Comparison of ENCODE assay signal across 19 cellular contexts in the genomic region with DNA sequence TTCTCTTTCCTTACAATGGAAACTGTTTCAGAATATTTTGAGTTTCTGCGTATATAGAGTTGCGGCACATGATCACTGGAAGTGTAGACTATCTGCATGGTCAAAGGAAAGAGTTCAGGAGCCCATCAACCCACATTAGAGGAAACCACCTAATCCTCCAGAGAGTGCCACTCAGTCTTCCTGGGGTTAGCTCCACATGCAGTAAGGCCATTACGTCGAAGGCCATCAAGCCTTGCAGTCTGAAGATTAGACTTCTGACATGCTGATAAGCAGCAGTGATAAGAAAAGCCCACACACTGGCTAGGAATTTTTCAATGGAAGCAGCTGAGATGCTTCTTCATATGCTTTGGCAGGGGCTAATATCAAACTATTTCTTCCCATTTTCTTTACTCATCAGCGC. TPM values are rescaled to one million over a fixed set of nuclear protein-coding genes. Genes with fewer than 3 reads are reported as not detected.
A peak's percentile ranks its signal among the peaks of the same experiment; 100 is the strongest.
DNase-seq lines count a peak whose midpoint lies in the region; ATAC-seq and TF ChIP-seq lines count a peak whose summit lies in the region.
"Had no signal": no experiment of that assay in that cellular context is flagged by ENCODE, and none has a peak within 500 bp of the region (broad histone marks: within the 10 kb centered on the region; RNA-seq: fewer than 3 reads in every experiment).

No MANE protein-coding gene starts in this region.

- H3K9me3 Mint-ChIP-seq in T-helper 1 cell treated with Interleukin-12 subunit alpha and Interleukin-12 subunit beta and Interleukin-4 antibody, amounts not matched to agents 30 μg/mL and 1 μg/mL, for 36 hours = peaks cover 55% of the 10 kb centered on the region
- H3K9me3 Mint-ChIP-seq in WTC11 (peaks cover 9% of the 10 kb centered on the region; the same call in 1 of the 2 replicates), endothelial cell (ENCODE audit: unreplicated experiment) (peaks cover 10% of the 10 kb centered on the region)

- H3K36me3 Mint-ChIP-seq in T-helper 1 cell treated with Interleukin-12 subunit alpha and Interleukin-12 subunit beta and Interleukin-4 antibody, amounts not matched to agents 30 μg/mL and 1 μg/mL, for 36 hours (ENCODE audit: low read depth) = peaks cover 54% of the 10 kb centered on the region
- H3K36me3 Mint-ChIP-seq in WTC11 (peaks cover 24% of the 10 kb centered on the region), endothelial cell (ENCODE audit: low read depth, unreplicated experiment) (peaks cover 39% of the 10 kb centered on the region)

- H3K4me3 Mint-ChIP-seq in T-helper 1 cell treated with Interleukin-12 subunit alpha and Interleukin-12 subunit beta and Interleukin-4 antibody, amounts not matched to agents 30 μg/mL and 1 μg/mL, for 36 hours = no peak overlapping the region
- H3K4me3 Mint-ChIP-seq in WTC11 (no peak overlapping the region), endothelial cell (ENCODE audit: unreplicated experiment) (peak overlapping the region; percentile 21)
- H3K4me3 Mint-ChIP-seq: CD4-positive, alpha-beta memory T cell; GM23338 had no signal

- ATAC-seq in WTC11 = no peak
- ATAC-seq in GM21619 (IDR thresholded peaks at IDR 0.05; ENCODE audit: unreplicated experiment) = no peak
- no peak for ATAC-seq in GM21723 (IDR thresholded peaks at IDR 0.05; ENCODE audit: unreplicated experiment)
- ATAC-seq in HG02759 (IDR thresholded peaks at IDR 0.05; ENCODE audit: unreplicated experiment) = no peak
- ATAC-seq: GM23338 had no signal

- H3K27me3 Mint-ChIP-seq in T-helper 1 cell treated with Interleukin-12 subunit alpha and Interleukin-12 subunit beta and Interleukin-4 antibody, amounts not matched to agents 30 μg/mL and 1 μg/mL, for 36 hours (ENCODE audit: low read depth) = no peaks in the 10 kb centered on the region
- H3K27me3 Mint-ChIP-seq in WTC11 (ENCODE audit: low read depth) (no peaks in the 10 kb centered on the region), endothelial cell (ENCODE audit: unreplicated experiment) (peaks cover 10% of the 10 kb centered on the region)
- H3K27me3 Mint-ChIP-seq: CD4-positive, alpha-beta memory T cell had no signal

- CTCF ChIA-PET in WTC11 (lab: Charles Lee) = no interaction called here

- peak overlapping the region; percentile 20 for H3K27ac Mint-ChIP-seq in T-helper 1 cell treated with Interleukin-12 subunit alpha and Interleukin-12 subunit beta and Interleukin-4 antibody, amounts not matched to agents 30 μg/mL and 1 μg/mL, for 36 hours
- H3K27ac Mint-ChIP-seq in WTC11 (0 out of 2 replicates have a peak overlapping the region, but pooled peaks have one; percentile 4), endothelial cell (ENCODE audit: unreplicated experiment) (no peak overlapping the region)
- H3K27ac Mint-ChIP-seq: CD4-positive, alpha-beta memory T cell; GM23338 had no signal

- no peak for DNase-seq in T-helper 1 cell
- DNase-seq in WTC11 (ENCODE audit: low spot score) = no peak
- no peak for DNase-seq in endothelial cell (ENCODE audit: low spot score)
- no peak for DNase-seq in SKM-1 (lab: John Stamatoyannopoulos, UW; ENCODE audit: unreplicated experiment)
- DNase-seq: ACHN; AML-193; BE2C; C1 segment of cervical spinal cord; Calu3; CD4-positive, alpha-beta memory T cell; COR-L47; DMS53; DMS79 treated with DMSO at 0.1 percent for 48 hours; HCEC 1CT had no signal

- TF ChIP-seq CTCF in WTC11 (IDR thresholded peaks at IDR 0.05) (no peak), endothelial cell (IDR thresholded peaks at IDR 0.05; ENCODE audit: unreplicated experiment) (no peak)

- POLR2A ChIA-PET in WTC11 (lab: Charles Lee) = no interaction called here

- no peaks in the 10 kb centered on the region for H3K4me1 Mint-ChIP-seq in T-helper 1 cell treated with Interleukin-12 subunit alpha and Interleukin-12 subunit beta and Interleukin-4 antibody, amounts not matched to agents 30 μg/mL and 1 μg/mL, for 36 hours (ENCODE audit: low read depth)
- H3K4me1 Mint-ChIP-seq in WTC11 = no peaks in the 10 kb centered on the region
- H3K4me1 Mint-ChIP-seq in endothelial cell (ENCODE audit: unreplicated experiment) = no peaks in the 10 kb centered on the region
- H3K4me1 Mint-ChIP-seq: GM23338 had no signal

TF ChIP-seq in WTC11, 78 proteins besides CTCF, POLR2A, EP300 and RAD21:
- TF ChIP-seq, protein P1, sequence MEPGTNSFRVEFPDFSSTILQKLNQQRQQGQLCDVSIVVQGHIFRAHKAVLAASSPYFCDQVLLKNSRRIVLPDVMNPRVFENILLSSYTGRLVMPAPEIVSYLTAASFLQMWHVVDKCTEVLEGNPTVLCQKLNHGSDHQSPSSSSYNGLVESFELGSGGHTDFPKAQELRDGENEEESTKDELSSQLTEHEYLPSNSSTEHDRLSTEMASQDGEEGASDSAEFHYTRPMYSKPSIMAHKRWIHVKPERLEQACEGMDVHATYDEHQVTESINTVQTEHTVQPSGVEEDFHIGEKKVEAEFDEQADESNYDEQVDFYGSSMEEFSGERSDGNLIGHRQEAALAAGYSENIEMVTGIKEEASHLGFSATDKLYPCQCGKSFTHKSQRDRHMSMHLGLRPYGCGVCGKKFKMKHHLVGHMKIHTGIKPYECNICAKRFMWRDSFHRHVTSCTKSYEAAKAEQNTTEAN (CRISPR knock-in tag; IDR thresholded peaks at IDR 0.05) = no peak
- TF ChIP-seq TP53 (CRISPR knock-in tag; IDR thresholded peaks at IDR 0.05) (no peak), NR1H2 (CRISPR knock-in tag; IDR thresholded peaks at IDR 0.05) (no peak), CREB1 (CRISPR knock-in tag; IDR thresholded peaks at IDR 0.05) (no peak), CBFB (CRISPR knock-in tag; IDR thresholded peaks at IDR 0.05; ENCODE audit: low read depth) (no peak), ZNF232 (CRISPR knock-in tag; IDR thresholded peaks at IDR 0.05) (no peak), ESRRA (CRISPR knock-in tag; IDR thresholded peaks at IDR 0.05; ENCODE audit: borderline replicate concordance) (no peak), GABPB1 (CRISPR knock-in tag; IDR thresholded peaks at IDR 0.05) (no peak), ZNF138 (CRISPR knock-in tag; conservative IDR thresholded peaks at IDR 0.05) (no peak), TCF7 (CRISPR knock-in tag; IDR thresholded peaks at IDR 0.05; ENCODE audit: low read depth) (no peak), MXD4 (CRISPR knock-in tag; IDR thresholded peaks at IDR 0.05; ENCODE audit: borderline replicate concordance) (no peak), ZNF416 (CRISPR knock-in tag; IDR thresholded peaks at IDR 0.05) (no peak), FOXK1 (CRISPR knock-in tag; IDR thresholded peaks at IDR 0.05) (no peak)
- TF ChIP-seq, protein P2, sequence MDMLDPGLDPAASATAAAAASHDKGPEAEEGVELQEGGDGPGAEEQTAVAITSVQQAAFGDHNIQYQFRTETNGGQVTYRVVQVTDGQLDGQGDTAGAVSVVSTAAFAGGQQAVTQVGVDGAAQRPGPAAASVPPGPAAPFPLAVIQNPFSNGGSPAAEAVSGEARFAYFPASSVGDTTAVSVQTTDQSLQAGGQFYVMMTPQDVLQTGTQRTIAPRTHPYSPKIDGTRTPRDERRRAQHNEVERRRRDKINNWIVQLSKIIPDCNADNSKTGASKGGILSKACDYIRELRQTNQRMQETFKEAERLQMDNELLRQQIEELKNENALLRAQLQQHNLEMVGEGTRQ (CRISPR knock-in tag; IDR thresholded peaks at IDR 0.05) = no peak

RNA-seq across cellular contexts. Expression of a gene that starts 7.6 kb away (rescaled TPM):
- total RNA-seq in WTC11 (2021) (15.2 to 18.3 TPM (median 16.6 TPM) in 3 replicates), endothelial cell (ENCODE audit: unreplicated experiment) (21.7 TPM)

RNA-seq across cellular contexts. Expression of a gene that starts 17.9 kb away (rescaled TPM):
- total RNA-seq in WTC11 (2021) (11.1 to 12.7 TPM (median 12.7 TPM) in 3 replicates), endothelial cell (ENCODE audit: unreplicated experiment) (9.7 TPM)
